ENCODE assay signal across 17 cellular contexts in the genomic region with DNA sequence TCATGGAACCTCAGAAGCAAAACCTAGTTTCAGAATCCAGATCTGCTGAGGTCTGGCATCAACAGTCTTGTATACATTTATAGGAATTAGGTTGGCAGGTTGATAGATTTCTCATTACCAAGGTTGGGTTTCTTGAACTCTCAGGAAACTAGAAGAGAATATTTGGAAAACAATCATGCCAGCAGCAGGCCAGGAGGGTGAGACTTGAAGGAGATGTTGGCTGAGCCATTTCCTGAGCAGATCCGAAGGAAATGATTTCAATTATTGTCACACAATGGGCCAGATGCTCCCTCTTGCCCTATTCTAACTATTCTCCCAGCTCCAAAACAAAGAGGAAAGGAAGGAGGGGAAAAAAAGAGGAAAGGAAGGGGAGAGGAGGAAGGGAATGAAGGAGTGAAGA. TPM values are rescaled to one million over a fixed set of nuclear protein-coding genes. Genes with fewer than 3 reads are reported as not detected.
"Had no signal": no experiment of that assay in that cellular context is flagged by ENCODE, and none has a peak within 500 bp of the region (broad histone marks: within the 10 kb centered on the region; RNA-seq: fewer than 3 reads in every experiment).

No MANE protein-coding gene starts in this region.

- H3K4me3 Mint-ChIP-seq: activated CD4-positive, alpha-beta memory T cell treated with anti-CD3 and anti-CD28 coated beads for 36 hours; activated naive CD8-positive, alpha-beta T cell treated with anti-CD3 and anti-CD28 coated beads, Interleukin-2, amount 50 U/mL, for 24 hours; activated T-cell treated with anti-CD3 and anti-CD28 coated beads, Interleukin-2, amount 50 U/mL, for 72 hours; brain; endodermal cell; natural killer cell treated with Interleukin-12 subunit alpha and Interleukin-12 subunit beta and Interleukin-15 and Interleukin-18, amount 100 ng/mL, for 72 hours; T-helper 17 cell had no signal

- ATAC-seq: activated naive CD8-positive, alpha-beta T cell treated with anti-CD3 and anti-CD28 coated beads, Interleukin-2, amount 50 U/mL, for 24 hours; activated T-cell treated with anti-CD3 and anti-CD28 coated beads, Interleukin-2, amount 50 U/mL, for 72 hours; natural killer cell treated with Interleukin-12 subunit alpha and Interleukin-12 subunit beta and Interleukin-15 and Interleukin-18, amount 100 ng/mL, for 72 hours; T-helper 17 cell had no signal

- H3K27me3 ChIP-seq: thyroid gland had no signal

- H3K27me3 Mint-ChIP-seq: activated naive CD8-positive, alpha-beta T cell treated with anti-CD3 and anti-CD28 coated beads, Interleukin-2, amount 50 U/mL, for 24 hours; progenitor cell of endocrine pancreas had no signal

- H3K36me3 Mint-ChIP-seq: activated CD4-positive, alpha-beta memory T cell treated with anti-CD3 and anti-CD28 coated beads for 36 hours; brain; natural killer cell treated with Interleukin-12 subunit alpha and Interleukin-12 subunit beta and Interleukin-15 and Interleukin-18, amount 100 ng/mL, for 72 hours had no signal

- H3K4me1 ChIP-seq: spleen had no signal

- H3K4me1 Mint-ChIP-seq: activated naive CD8-positive, alpha-beta T cell treated with anti-CD3 and anti-CD28 coated beads, Interleukin-2, amount 50 U/mL, for 24 hours; brain; T-helper 17 cell had no signal

- H3K9me3 Mint-ChIP-seq: activated CD4-positive, alpha-beta memory T cell treated with anti-CD3 and anti-CD28 coated beads for 36 hours; activated naive CD8-positive, alpha-beta T cell treated with anti-CD3 and anti-CD28 coated beads, Interleukin-2, amount 50 U/mL, for 24 hours; activated T-cell treated with anti-CD3 and anti-CD28 coated beads, Interleukin-2, amount 50 U/mL, for 72 hours; brain; natural killer cell treated with Interleukin-12 subunit alpha and Interleukin-12 subunit beta and Interleukin-15 and Interleukin-18, amount 100 ng/mL, for 72 hours had no signal

- H3K27ac ChIP-seq: spleen, thyroid gland had no signal

- H3K9me3 ChIP-seq: heart left ventricle, spleen, thyroid gland had no signal

- H3K27ac Mint-ChIP-seq: activated CD4-positive, alpha-beta memory T cell treated with anti-CD3 and anti-CD28 coated beads for 36 hours; activated naive CD8-positive, alpha-beta T cell treated with anti-CD3 and anti-CD28 coated beads, Interleukin-2, amount 50 U/mL, for 24 hours; activated T-cell treated with anti-CD3 and anti-CD28 coated beads, Interleukin-2, amount 50 U/mL, for 72 hours; brain; endodermal cell; natural killer cell treated with Interleukin-12 subunit alpha and Interleukin-12 subunit beta and Interleukin-15 and Interleukin-18, amount 100 ng/mL, for 72 hours; progenitor cell of endocrine pancreas; T-helper 17 cell had no signal

- DNase-seq: activated CD4-positive, alpha-beta memory T cell treated with anti-CD3 and anti-CD28 coated beads for 36 hours; activated CD4-positive, alpha-beta T cell treated with anti-CD3 and anti-CD28 coated beads for 48 hours; activated effector memory CD4-positive, alpha-beta T cell treated with Interleukin-2 at 50 U/mL for 16 hours; activated naive CD4-positive, alpha-beta T cell treated with anti-CD3 and anti-CD28 coated beads, Interleukin-2, amount 50 U/mL, for 16 hours; activated naive CD8-positive, alpha-beta T cell treated with anti-CD3 and anti-CD28 coated beads, Interleukin-2, amount 50 U/mL, for 24 hours; activated T-cell treated with anti-CD3 and anti-CD28 coated beads, Interleukin-2, amount 50 U/mL, for 72 hours; central memory CD4-positive, alpha-beta T cell; endodermal cell; spleen; stimulated activated CD4-positive, alpha-beta T cell treated with anti-CD3 and anti-CD28 coated beads, Interleukin-4, amount 100 ng/mL, for 1 hour; stimulated activated naive CD4-positive, alpha-beta T cell; T-helper 17 cell; thyroid gland had no signal

RNA-seq across cellular contexts. Expression of a gene that starts 45.2 kb away (rescaled TPM):
- total RNA-seq: activated CD4-positive, alpha-beta memory T cell treated with anti-CD3 and anti-CD28 coated beads for 36 hours; activated T-cell treated with anti-CD3 and anti-CD28 coated beads, Interleukin-2, amount 50 U/mL, for 72 hours; natural killer cell treated with Interleukin-12 subunit alpha and Interleukin-12 subunit beta and Interleukin-15 and Interleukin-18, amount 100 ng/mL, for 72 hours had no signal
